20 cellular contexts compared by ENCODE assay signal in genomic region chr13:42729857-42730402, GRCh38. TPM values are rescaled to one million over a fixed set of nuclear protein-coding genes. Genes with fewer than 3 reads are reported as not detected.
"Had no signal": no experiment of that assay in that cellular context is flagged by ENCODE, and none has a peak within 500 bp of the region (broad histone marks: within the 10 kb centered on the region; RNA-seq: fewer than 3 reads in every experiment).

No MANE protein-coding gene starts in this region.

- H3K4me1 Mint-ChIP-seq: IgD-negative memory B cell had no signal

- ATAC-seq: K562 had no signal

- H3K27me3 ChIP-seq: SJSA1 had no signal

- H3K4me3 ChIP-seq: K562, SJSA1, SK-N-MC had no signal

- H3K36me3 Mint-ChIP-seq: IgD-negative memory B cell had no signal

- H3K27ac ChIP-seq: KMS-11, SJSA1, SK-N-MC had no signal

- H3K9ac ChIP-seq: KMS-11 had no signal

- DNase-seq: Kasumi-1, MM.1S, NCI-H1092 treated with DMSO at 0.1 percent for 48 hours, NCI-H1436, NCI-H187, NCI-H2029, NCI-H2081 treated with DMSO at 0.1 percent for 48 hours, NCI-H524, NCI-H526 treated with DMSO at 0.1 percent for 48 hours, NCI-H774, Right ventricle myocardium superior, RPMI8226, SIG-M5 had no signal

- H3K27ac Mint-ChIP-seq: IgD-negative memory B cell had no signal

- H3K9me3 ChIP-seq: SJSA1 had no signal

- H3K36me3 ChIP-seq: SJSA1 had no signal

- H3K4me2 ChIP-seq: KMS-11 had no signal

- H3K4me3 Mint-ChIP-seq: IgD-negative memory B cell had no signal

RNA-seq across cellular contexts. Expression of gene FAM216B, which starts 51.5 kb away (rescaled TPM):
- total RNA-seq: HT1080, K562, M059J, SJSA1 had no signal
- polyA plus RNA-seq: IgD-negative memory B cell, K562 had no signal
